Comparison of ENCODE assay signal across 8 cellular contexts in genomic region chr19:1863638-1864479, GRCh38.
DNase-seq lines count a peak whose midpoint lies in the region; ATAC-seq and TF ChIP-seq lines count a peak whose summit lies in the region.

No MANE protein-coding gene starts in this region.

- in situ Hi-C loops in GM18951 (cut with MboI; ENCODE audit: low sequenced_read_pairs, unreplicated experiment): no loop called here

- peak; percentile 98 for DNase-seq in AG08396 (ENCODE audit: low spot score)
- DNase-seq in NCI-H226: peak; percentile 88
- peak; percentile 90 for DNase-seq in activated CD4-positive, alpha-beta T cell treated with anti-CD3 and anti-CD28 coated beads for 1 hour
- peak; percentile 77 for DNase-seq in cerebellar cortex (ENCODE audit: low spot score)
- peak; percentile 87 to 89 for DNase-seq in stimulated activated CD4-positive, alpha-beta T cell treated with anti-CD3 and anti-CD28 coated beads, Interleukin-1b, Interleukin-23, amount 100 ng/mL, for 1 hour (ENCODE audit: low read depth in 2 of 2)

- peak; percentile 57 for TF ChIP-seq POLR2A in GM18951 (IDR thresholded peaks at IDR 0.05; ENCODE audit: extremely low read depth, insufficient read depth, insufficient read length)

- peak overlapping the region; percentile 86 for H3K27ac ChIP-seq in layer of hippocampus (ENCODE audit: low read depth, low read length)

- H3K27me3 ChIP-seq in layer of hippocampus (ENCODE audit: control insufficient read depth, insufficient read depth, low read length): no peaks in the 10 kb centered on the region

- peak; percentile 50 for ATAC-seq in HG03159 (IDR thresholded peaks at IDR 0.05; ENCODE audit: unreplicated experiment)

Comparison
In these comparisons a context has a peak if more than half of its experiments do, and no peak if none do; other contexts are left out.
1. Peak in every context shown above with its lines: DNase-seq, ATAC-seq and H3K27ac ChIP-seq.